11 cellular contexts compared by ENCODE assay signal in genomic region chr9:33774074-33774689, GRCh38. TPM values are rescaled to one million over a fixed set of nuclear protein-coding genes. Genes with fewer than 3 reads are reported as not detected.
DNase-seq lines count a peak whose midpoint lies in the region; ATAC-seq, FAIRE-seq and TF ChIP-seq lines count a peak whose summit lies in the region.
"Not testable (repeated sequence)": the region's sequence is repeated elsewhere in the genome, so short reads cannot be mapped to it uniquely, and the experiment has no call there.
"Had no signal": no experiment of that assay in that cellular context is flagged by ENCODE, and none has a peak within 500 bp of the region (broad histone marks: within the 10 kb centered on the region; RNA-seq: fewer than 3 reads in every experiment).

No MANE protein-coding gene starts in this region.

- H3K79me1 ChIP-seq in trophoblast cell (ENCODE audit: low read length), result not testable (repeated sequence)

- H3K27me3 ChIP-seq in BE2C; keratinocyte (ENCODE audit: control insufficient read depth, extremely low read depth, insufficient read depth, low read length); trophoblast cell (ENCODE audit: insufficient read depth, low read length): not testable (repeated sequence)

- not testable (repeated sequence) for H3K9me1 ChIP-seq in keratinocyte (ENCODE audit: control insufficient read depth, extremely low read depth, insufficient read depth, low read length)

- not testable (repeated sequence) for H4K91ac ChIP-seq in trophoblast cell (ENCODE audit: low read depth, low read length)

- CTCF ChIA-PET in RWPE1 (lab: Yijun Ruan, JAX), result interaction anchor here (0.6 to 1.1 kb wide), 2 partner anchors 18 to 53 kb away, joined by 4 read pairs; no protein-coding TSS in a partner anchor

- H3K4me2 ChIP-seq in keratinocyte (ENCODE audit: control insufficient read depth, extremely low read depth, insufficient read depth, low read depth, low read length), result peak overlapping the region; percentile 48
- not testable (repeated sequence) for H3K4me2 ChIP-seq in trophoblast cell (ENCODE audit: low read length)

- H3K9me3 ChIP-seq in BE2C; keratinocyte (ENCODE audit: control insufficient read depth, low read depth, low read length); trophoblast cell (ENCODE audit: insufficient read depth, low read depth, low read length): not testable (repeated sequence)

- not testable (repeated sequence) for H4K12ac ChIP-seq in trophoblast cell (ENCODE audit: low read depth, low read length)

- H2AFZ ChIP-seq in keratinocyte (ENCODE audit: control insufficient read depth, low read length), result peak overlapping the region; percentile 14
- H2AFZ ChIP-seq in trophoblast cell (ENCODE audit: insufficient read depth, low read length, poor library complexity), result not testable (repeated sequence)

- not testable (repeated sequence) for H2BK120ac ChIP-seq in trophoblast cell (ENCODE audit: insufficient read depth, low read length, poor library complexity)

- H2BK5ac ChIP-seq in trophoblast cell (ENCODE audit: low read depth, low read length, poor library complexity), result not testable (repeated sequence)

- H4K20me1 ChIP-seq in keratinocyte (ENCODE audit: control insufficient read depth, extremely low read depth, insufficient read depth, low read length), result not testable (repeated sequence)

- H3K9ac ChIP-seq in keratinocyte (ENCODE audit: control insufficient read depth, extremely low read depth, insufficient read depth, low read length), result peak overlapping the region; percentile 33
- not testable (repeated sequence) for H3K9ac ChIP-seq in trophoblast cell (ENCODE audit: low read length)

- H3K4me3 Mint-ChIP-seq in type B pancreatic cell, result peak overlapping the region; percentile 50

- not testable (repeated sequence) for H3K79me2 ChIP-seq in keratinocyte (ENCODE audit: control insufficient read depth, insufficient read depth, low read length); trophoblast cell (ENCODE audit: control insufficient read depth, insufficient read depth, low read length, poor library complexity)

- peak overlapping the region; percentile 37; the same call in 1 of the 2 replicates for H3K27ac ChIP-seq in RWPE1
- peak overlapping the region; percentile 58 for H3K27ac ChIP-seq in keratinocyte (ENCODE audit: control insufficient read depth, insufficient read depth, low read length)
- not testable (repeated sequence) for H3K27ac ChIP-seq in trophoblast cell (ENCODE audit: low read depth, low read length)

- H3K14ac ChIP-seq in trophoblast cell (ENCODE audit: low read length), result not testable (repeated sequence)

- not testable (repeated sequence) for H2AK5ac ChIP-seq in trophoblast cell (ENCODE audit: low read length)

- H3K27ac Mint-ChIP-seq in type B pancreatic cell, result peak overlapping the region; percentile 95

- not testable (repeated sequence) for H4K8ac ChIP-seq in trophoblast cell (ENCODE audit: low read depth, low read length)

- not testable (repeated sequence) for H3K36me3 ChIP-seq in BE2C; keratinocyte (ENCODE audit: control insufficient read depth in 2 of 2, extremely low read depth in 1 of 2, insufficient read depth in 2 of 2, low read length in 2 of 2); trophoblast cell (ENCODE audit: control insufficient read depth in 1 of 2, insufficient read depth in 2 of 2, low read length in 2 of 2)

- not testable (repeated sequence) for H3K4ac ChIP-seq in trophoblast cell (ENCODE audit: low read depth, low read length)

- FAIRE-seq in colon (lab: Jason Lieb, UNC) (peak; percentile 21), keratinocyte (lab: Jason Lieb, UNC) (peak; percentile 49)

- peak; percentile 91 for ATAC-seq in esophagus mucosa

- H3K4me1 Mint-ChIP-seq in type B pancreatic cell (ENCODE audit: unreplicated experiment), result peaks cover 15% of the 10 kb centered on the region

- not testable (repeated sequence) for H3K9me3 Mint-ChIP-seq in type B pancreatic cell

- not testable (repeated sequence) for H3K4me3 ChIP-seq in BE2C (ENCODE audit: low read depth, low read length); keratinocyte (ENCODE audit: control insufficient read depth in 2 of 3, extremely low read depth in 1 of 3, insufficient read depth in 2 of 3, low read depth in 1 of 3, low read length in 3 of 3); trophoblast cell (ENCODE audit: low read depth, low read length)

- not testable (repeated sequence) for H3K27me3 Mint-ChIP-seq in type B pancreatic cell

- TF ChIP-seq CTCF in BE2C (IDR thresholded peaks at IDR 0.05; ENCODE audit: low read depth, low read length); RWPE1 (conservative IDR thresholded peaks at IDR 0.05; ENCODE audit: low read depth); keratinocyte (optimal IDR thresholded peaks at IDR 0.05 in 1 of 3, IDR thresholded peaks at IDR 0.05 in 1 of 3, conservative IDR thresholded peaks at IDR 0.05 in 1 of 3; ENCODE audit: extremely low read depth in 1 of 3, insufficient read depth in 2 of 3, low read length in 3 of 3); type B pancreatic cell (conservative IDR thresholded peaks at IDR 0.05): not testable (repeated sequence)

- not testable (repeated sequence) for H3K36me3 Mint-ChIP-seq in type B pancreatic cell

- H3K18ac ChIP-seq in trophoblast cell (ENCODE audit: low read length), result not testable (repeated sequence)

- H3K23ac ChIP-seq in trophoblast cell (ENCODE audit: low read length), result not testable (repeated sequence)

- H2BK12ac ChIP-seq in trophoblast cell (ENCODE audit: low read length), result not testable (repeated sequence)

- dilution Hi-C loops in keratinocyte (cut with MboI; ENCODE audit: extremely low pct_ligation_motif_present, low sequenced_read_pairs), result not testable (repeated sequence)

- POLR2A ChIA-PET in RWPE1 (lab: Yijun Ruan, JAX; ENCODE audit: low non-redundant PET), result not testable (repeated sequence)

- no CpG with 5 or more reads among the region's 5 CpGs for WGBS in trophoblast cell (ENCODE audit: extremely low coverage, insufficient coverage, insufficient read length)

- H3K4me1 ChIP-seq in BE2C; trophoblast cell (ENCODE audit: control insufficient read depth in 1 of 2, insufficient read depth in 2 of 2, low read length in 2 of 2): not testable (repeated sequence)
- H3K4me1 ChIP-seq in keratinocyte (ENCODE audit: control insufficient read depth, extremely low read depth, insufficient read depth, low read length), result peaks cover 37% of the 10 kb centered on the region

- DNase-seq in BE2C (peak; percentile 41), NCI-H526 (lab: John Stamatoyannopoulos, UW) (peak; percentile 93 to 94), trophoblast cell (peak; percentile 67 to 83)
- not testable (repeated sequence) for DNase-seq in RWPE1 (ENCODE audit: low spot score); keratinocyte (ENCODE audit: low read depth, low spot score); type B pancreatic cell (ENCODE audit: extremely low spot score, unreplicated experiment)

RNA-seq across cellular contexts. Expression of gene PRSS3, which starts 21.2 kb away (rescaled TPM):
- polyA plus RNA-seq in BE2C (2012; ENCODE audit: insufficient read depth, insufficient read length, low read depth), result 116 TPM
- total RNA-seq in esophagus mucosa (107 TPM), type B pancreatic cell (ENCODE audit: low replicate concordance) (0.86 TPM in 1 of 2 replicates, not detected in the other)
- 5.9 to 34.6 TPM (median 9.1 TPM) in 3 replicates for polyA plus RNA-seq in keratinocyte
- polyA plus RNA-seq in keratinocyte (2011; ENCODE audit: low read depth), result 39.8 TPM
- 9.5 and 14.0 TPM in 2 replicates for polyA plus RNA-seq in keratinocyte (2011; cell fraction: cytosol; rRNA removed)
- 4.1 and 4.2 TPM in 2 replicates for polyA plus RNA-seq in keratinocyte (2011; cell fraction: nucleus; rRNA removed)
- polyA plus RNA-seq in keratinocyte (2012; ENCODE audit: low replicate concordance), result 60.7 and 196 TPM in 2 replicates
- polyA minus RNA-seq in keratinocyte, result 6.1 to 31.9 TPM (median 9.3 TPM) in 3 replicates
- 5.6 TPM for polyA minus RNA-seq in keratinocyte (2011; cell fraction: cytosol; rRNA and poly(A)+ RNA removed)
- polyA minus RNA-seq in keratinocyte (2011; cell fraction: nucleus; rRNA and poly(A)+ RNA removed), result 0.74 and 1.5 TPM in 2 replicates
- polyA plus RNA-seq in trophoblast cell (2013), result not detected in 2 replicates
- total RNA-seq: CD8-positive, alpha-beta T cell; H7 had no signal
- polyA plus RNA-seq: CD14-positive monocyte had no signal

RNA-seq across cellular contexts. Expression of gene UBE2R2, which starts 42.8 kb away (rescaled TPM):
- polyA plus RNA-seq in BE2C (2012; ENCODE audit: insufficient read depth, insufficient read length, low read depth), result 27.0 TPM
- total RNA-seq in esophagus mucosa (25.5 TPM), type B pancreatic cell (ENCODE audit: low replicate concordance) (47.3 and 55.9 TPM in 2 replicates)
- polyA plus RNA-seq in keratinocyte, result 11.5 to 39.7 TPM (median 20.5 TPM) in 3 replicates
- polyA plus RNA-seq in keratinocyte (2011; ENCODE audit: low read depth), result 36.0 TPM
- polyA plus RNA-seq in keratinocyte (2011; cell fraction: cytosol; rRNA removed), result 26.4 and 39.9 TPM in 2 replicates
- polyA plus RNA-seq in keratinocyte (2011; cell fraction: nucleus; rRNA removed), result 24.6 and 28.7 TPM in 2 replicates
- 35.9 and 60.3 TPM in 2 replicates for polyA plus RNA-seq in keratinocyte (2012; ENCODE audit: low replicate concordance)
- 15.0 to 24.3 TPM (median 18.9 TPM) in 3 replicates for polyA minus RNA-seq in keratinocyte
- polyA minus RNA-seq in keratinocyte (2011; cell fraction: cytosol; rRNA and poly(A)+ RNA removed), result 18.6 TPM
- 12.5 and 23.7 TPM in 2 replicates for polyA minus RNA-seq in keratinocyte (2011; cell fraction: nucleus; rRNA and poly(A)+ RNA removed)
- 55.1 and 56.2 TPM in 2 replicates for polyA plus RNA-seq in trophoblast cell (2013)

Comparison
In these comparisons a context has a peak if more than half of its experiments do, and no peak if none do; other contexts are left out.
1. RNA of gene PRSS3, which starts 21.2 kb away (total RNA-seq): 107 TPM in esophagus mucosa (single experiment); 0.86 TPM in type B pancreatic cell; every median in the first group is over 10 times any median in the second.